10 cellular contexts compared by ENCODE assay signal in the genomic region with DNA sequence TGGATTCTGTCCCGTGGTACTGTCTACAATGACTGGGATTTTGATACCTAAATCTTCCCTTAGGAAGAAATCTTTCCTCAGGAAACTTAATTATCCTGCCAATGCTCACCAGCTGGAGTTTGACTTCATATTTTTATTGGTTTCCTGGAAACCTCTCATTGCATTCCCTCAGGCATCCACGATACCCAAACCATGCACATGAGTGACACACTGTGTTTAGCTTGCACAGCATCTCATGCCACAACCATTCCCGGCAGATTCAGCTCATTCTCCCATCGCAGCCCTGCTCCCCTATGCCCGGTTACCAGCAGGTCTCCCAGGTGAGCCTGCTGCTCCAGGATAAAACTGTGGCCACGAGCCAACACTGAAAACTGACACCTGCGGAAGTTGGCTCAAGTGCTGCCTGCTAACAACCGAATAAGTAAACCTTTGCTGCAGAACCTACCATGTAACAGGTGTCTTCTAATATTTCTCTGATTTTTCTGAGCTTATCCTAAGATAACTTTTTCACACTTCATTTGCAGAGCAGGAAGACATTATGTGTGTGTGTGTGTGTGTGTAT. TPM values are rescaled to one million over a fixed set of nuclear protein-coding genes. Genes with fewer than 3 reads are reported as not detected.
"Had no signal": no experiment of that assay in that cellular context is flagged by ENCODE, and none has a peak within 500 bp of the region (broad histone marks: within the 10 kb centered on the region; RNA-seq: fewer than 3 reads in every experiment).

No MANE protein-coding gene starts in this region.

RNA-seq across cellular contexts. Expression of gene PSG2, which starts 48.9 kb away (rescaled TPM):
- total RNA-seq: dermis microvascular lymphatic vessel endothelial cell, epithelial cell of proximal tubule, gastroesophageal sphincter, heart right ventricle, left lobe of liver, mononuclear cell, osteocyte, sciatic nerve, upper lobe of left lung had no signal
- polyA plus RNA-seq: heart right ventricle had no signal

RNA-seq across cellular contexts. Expression of gene PSG5, which starts 55.0 kb away (rescaled TPM):
- total RNA-seq: activated T-helper 17 cell treated with anti-CD3 and anti-CD28 coated beads, Interleukin-2, amount 50 U/mL, for 72 hours; dermis microvascular lymphatic vessel endothelial cell; gastroesophageal sphincter; heart right ventricle; left lobe of liver; mononuclear cell; osteocyte; sciatic nerve; upper lobe of left lung had no signal
- polyA plus RNA-seq: heart right ventricle had no signal
